ENCODE assay signal across 9 cellular contexts in genomic region chr17:33292981-33293867, GRCh38. TPM values are rescaled to one million over a fixed set of nuclear protein-coding genes. Genes with fewer than 3 reads are reported as not detected.
DNase-seq lines count a peak whose midpoint lies in the region; ATAC-seq, FAIRE-seq and TF ChIP-seq lines count a peak whose summit lies in the region.
"Had no signal": no experiment of that assay in that cellular context is flagged by ENCODE, and none has a peak within 500 bp of the region (broad histone marks: within the 10 kb centered on the region; RNA-seq: fewer than 3 reads in every experiment).

Gene ASIC2, minus strand, starts transcription at chr17:33293295.

- TSS peak; percentile 47 for BruUV-seq in A673 (replicated peaks; lab: Mats Ljungman, UMichigan)

- H3K9ac ChIP-seq in mesendoderm (ENCODE audit: low read length), result peak within 1 kb of the TSS; percentile 70

- H2BK120ac ChIP-seq in mesendoderm (ENCODE audit: low read depth, low read length), result no peak within 1 kb of the TSS

- peak within 1 kb of the TSS; percentile 74 for H3K4me3 ChIP-seq in A673 (ENCODE audit: low read depth, low read length, poor library complexity, severe bottlenecking)
- no peak within 1 kb of the TSS for H3K4me3 ChIP-seq in LNCaP clone FGC (ENCODE audit: low read depth, low read length)
- peak within 1 kb of the TSS; percentile 26 for H3K4me3 ChIP-seq in bronchial epithelial cell (ENCODE audit: low read depth, low read length)
- H3K4me3 ChIP-seq in mesendoderm (ENCODE audit: low read length), result no peak within 1 kb of the TSS

- H3K79me1 ChIP-seq in mesendoderm (ENCODE audit: low read length), result no peaks in the 10 kb centered on the region

- CTCF ChIA-PET in A673 (lab: Charles Lee), result no interaction called here

- no peaks in the 10 kb centered on the region for H3K79me2 ChIP-seq in mesendoderm (ENCODE audit: control insufficient read depth, insufficient read depth, low read length)

- intact Hi-C loops in A673 (cut with micrococcal nuclease; ENCODE audit: unreplicated experiment), result loop anchor here (5.0 to 10.0 kb wide), 2 partner anchors 151 to 258 kb away; no protein-coding TSS in a partner anchor

- WGBS in mesendoderm (ENCODE audit: extremely low coverage, insufficient coverage, low lambda C conversion rate), result no CpG with 5 or more reads among the region's 68 CpGs

- TF ChIP-seq CTCF in A673 (conservative IDR thresholded peaks at IDR 0.05; ENCODE audit: low read depth, low read length), result peak; percentile 11; the same call in 1 of the 2 replicates
- peak; percentile 29 for TF ChIP-seq CTCF in LNCaP clone FGC (IDR thresholded peaks at IDR 0.05; ENCODE audit: control insufficient read depth, extremely low read depth, insufficient read depth)
- peak; percentile 7 for TF ChIP-seq CTCF in bronchial epithelial cell (IDR thresholded peaks at IDR 0.05; ENCODE audit: insufficient read depth, low read length, severe bottlenecking)

- H2BK15ac ChIP-seq in mesendoderm (replicated peaks; ENCODE audit: low read depth), result no peak within 1 kb of the TSS

- H3K27ac ChIP-seq in A673 (ENCODE audit: low read depth, low read length, poor library complexity, severe bottlenecking) (peak within 1 kb of the TSS; percentile 88), mesendoderm (ENCODE audit: low read depth, low read length) (no peak within 1 kb of the TSS)
- H3K27ac ChIP-seq: HL-60 had no signal

- no peak within 1 kb of the TSS for H3K23ac ChIP-seq in mesendoderm (ENCODE audit: low read length)

- H4K5ac ChIP-seq in mesendoderm (ENCODE audit: low read length), result no peak within 1 kb of the TSS

- no peak for ATAC-seq in HG02885 (IDR thresholded peaks at IDR 0.05; ENCODE audit: poor library complexity, unreplicated experiment)

- no peak within 1 kb of the TSS for H2BK5ac ChIP-seq in mesendoderm (ENCODE audit: low read length)

- FAIRE-seq in bronchial epithelial cell (lab: Jason Lieb, UNC), result peak; percentile 99

- no peak within 1 kb of the TSS for H3K4ac ChIP-seq in mesendoderm (ENCODE audit: low read depth, low read length)

- H3K18ac ChIP-seq in mesendoderm (ENCODE audit: low read length), result peak within 1 kb of the TSS; percentile 69

- H2AK5ac ChIP-seq in mesendoderm (ENCODE audit: low read length), result no peak within 1 kb of the TSS

- no peak within 1 kb of the TSS for H4K8ac ChIP-seq in mesendoderm (ENCODE audit: low read depth, low read length)

- no peaks in the 10 kb centered on the region for H3K9me3 ChIP-seq in A673 (ENCODE audit: low read depth, low read length, poor library complexity, severe bottlenecking)

- H3K36me3 ChIP-seq in A673 (ENCODE audit: insufficient read depth, low read length, poor library complexity, severe bottlenecking) (peaks cover 17% of the 10 kb centered on the region), bronchial epithelial cell (ENCODE audit: control insufficient read depth, insufficient read depth, low read length) (no peaks in the 10 kb centered on the region), mesendoderm (ENCODE audit: control insufficient read depth, insufficient read depth, low read length) (no peaks in the 10 kb centered on the region)

- H3K4me2 ChIP-seq in mesendoderm (ENCODE audit: low read length), result peak within 1 kb of the TSS; percentile 66

- POLR2A ChIA-PET in A673 (lab: Charles Lee; ENCODE audit: low non-redundant PET), result no interaction called here

- H3K4me1 ChIP-seq in A673 (ENCODE audit: insufficient read depth, low read length, poor library complexity, severe bottlenecking) (peaks cover 21% of the 10 kb centered on the region), mesendoderm (ENCODE audit: control insufficient read depth, low read depth, low read length) (no peaks in the 10 kb centered on the region)

- peak within 1 kb of the TSS; percentile 71 for H3K56ac ChIP-seq in mesendoderm (ENCODE audit: low read length)

- no peaks in the 10 kb centered on the region for H3K27me3 ChIP-seq in A673 (replicated peaks; ENCODE audit: insufficient read depth, low read depth, low read length, poor library complexity)
- peaks cover 8% of the 10 kb centered on the region for H3K27me3 ChIP-seq in bronchial epithelial cell (ENCODE audit: control insufficient read depth, insufficient read depth, low read length)
- H3K27me3 ChIP-seq in mesendoderm (ENCODE audit: insufficient read depth, low read length, poor library complexity), result peaks cover 20% of the 10 kb centered on the region

- peak; percentile 69 for DNase-seq in A673 (ENCODE audit: low spot score)
- no peak for DNase-seq in LNCaP clone FGC (ENCODE audit: low read depth)
- DNase-seq in bronchial epithelial cell (ENCODE audit: low read depth), result peak; percentile 36
- DNase-seq in mesendoderm, result peak; percentile 75
- no peak for DNase-seq in HK-2 (ENCODE audit: unreplicated experiment)
- no peak for DNase-seq in LoVo (ENCODE audit: low spot score)
- DNase-seq in activated CD4-positive, alpha-beta T cell treated with anti-CD3 and anti-CD28 coated beads, Interleukin-2, amount 50 U/mL, for 4 hours, result no peak

RNA-seq across cellular contexts. Expression of gene ASIC2, which starts in this region (rescaled TPM):
- total RNA-seq in A673 (2021) (8.6 and 13.0 TPM in 2 replicates), bronchial epithelial cell (0.13 TPM in 1 of 2 replicates, not detected in the other)
- 2.0 TPM for polyA plus RNA-seq in mesendoderm (2013, experiment 1 of 2)
- polyA plus RNA-seq in mesendoderm (2013, experiment 2 of 2), result 2.1 TPM

Comparison
In these comparisons a context has a peak if more than half of its experiments do, and no peak if none do; other contexts are left out.
1. Peak in DNase-seq and H3K4me3 ChIP-seq in bronchial epithelial cell; RNA of the gene not detected or under 1 TPM.
2. DNase-seq: peak in A673 (single experiment) and mesendoderm (single experiment); none in LNCaP clone FGC (single experiment), HK-2 (single experiment), LoVo (single experiment) and activated CD4-positive, alpha-beta T cell treated with anti-CD3 and anti-CD28 coated beads, Interleukin-2, amount 50 U/mL, for 4 hours (0 of 2).
3. Peak in every context shown above with its lines, with median percentiles within 50 percentile points of each other: CTCF ChIP-seq.